13 cellular contexts compared by ENCODE assay signal in the genomic region with DNA sequence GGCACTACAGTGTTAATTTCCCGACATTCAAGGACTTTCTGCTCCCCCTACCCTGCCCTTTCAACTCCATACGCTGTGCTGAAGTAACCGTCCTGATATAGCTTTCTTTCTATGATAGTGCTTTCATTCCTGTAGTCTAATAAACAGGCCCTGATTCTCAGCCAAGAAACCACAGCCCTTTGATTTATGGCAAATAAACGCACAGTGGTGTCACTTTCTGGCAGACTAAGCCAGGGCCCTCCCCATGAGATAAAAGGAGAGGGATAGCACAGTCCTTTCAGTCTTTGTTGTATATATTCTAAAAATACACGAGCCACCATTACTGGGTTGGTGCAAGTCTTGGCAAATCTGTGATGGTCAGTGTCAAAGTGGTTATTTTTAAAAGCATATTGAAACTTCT.
DNase-seq lines count a peak whose midpoint lies in the region; ATAC-seq, FAIRE-seq and TF ChIP-seq lines count a peak whose summit lies in the region.
"Had no signal": no experiment of that assay in that cellular context is flagged by ENCODE, and none has a peak within 500 bp of the region (broad histone marks: within the 10 kb centered on the region; RNA-seq: fewer than 3 reads in every experiment).

No MANE protein-coding gene starts in this region.

- peak overlapping the region; percentile 7 for H3K4me2 ChIP-seq in astrocyte (ENCODE audit: low read length)

- WGBS in psoas muscle, 3 donors, result 24 to 36% (median 25%) methylated on average over 5 of the region's 5 CpGs
- WGBS in esophagus squamous epithelium, 2 donors, result 63 to 66% methylated on average over 5 of the region's 5 CpGs

- H4K20me1 ChIP-seq in astrocyte (ENCODE audit: insufficient read depth, low read length), result no peaks in the 10 kb centered on the region

- no peak overlapping the region for H3K9ac ChIP-seq in astrocyte (ENCODE audit: low read length)

- CTCF ChIA-PET in HEK293T (lab: Yijun Ruan, JAX), result interaction anchor here (1.4 kb wide), 1 partner anchor 16 kb away, joined by 4 read pairs; no protein-coding TSS in a partner anchor

- H3K9me3 Mint-ChIP-seq in astrocyte (ENCODE audit: unreplicated experiment), result no peaks in the 10 kb centered on the region
- H3K9me3 Mint-ChIP-seq: stimulated activated naive CD8-positive, alpha-beta T cell treated with anti-CD3 and anti-CD28 coated beads, Interleukin-15, Interleukin-2, amounts not matched to agents 100 ng/mL and 50 ng/mL, for 24 hours had no signal

- no peak for DNase-seq in HEK293T (ENCODE audit: extremely low spot score)
- peak; percentile 71 for DNase-seq in astrocyte (ENCODE audit: low read depth)
- DNase-seq in left cardiac atrium, result no peak
- no peak for DNase-seq in psoas muscle
- DNase-seq in NK-92 treated with Interleukin-12 subunit alpha and Interleukin-12 subunit beta, amount 100 ng/mL, for 24 hours (lab: John Stamatoyannopoulos, UW), result no peak
- no peak for DNase-seq in esophagus squamous epithelium (lab: John Stamatoyannopoulos, UW)
- no peak for DNase-seq in GDM1 (lab: John Stamatoyannopoulos, UW)
- no peak for DNase-seq in activated T-cell treated with anti-CD3 and anti-CD28 coated beads for 4 hours

- no peaks in the 10 kb centered on the region for H3K79me2 ChIP-seq in astrocyte (ENCODE audit: insufficient read depth, low read length)

- H3K27me3 Mint-ChIP-seq in astrocyte (ENCODE audit: low read depth, unreplicated experiment), result no peaks in the 10 kb centered on the region
- H3K27me3 Mint-ChIP-seq: B cell; stimulated activated naive CD8-positive, alpha-beta T cell treated with anti-CD3 and anti-CD28 coated beads, Interleukin-15, Interleukin-2, amounts not matched to agents 100 ng/mL and 50 ng/mL, for 24 hours had no signal

- H3K4me3 Mint-ChIP-seq in astrocyte (ENCODE audit: unreplicated experiment), result no peak overlapping the region
- H3K4me3 Mint-ChIP-seq: B cell; stimulated activated naive CD8-positive, alpha-beta T cell treated with anti-CD3 and anti-CD28 coated beads, Interleukin-15, Interleukin-2, amounts not matched to agents 100 ng/mL and 50 ng/mL, for 24 hours had no signal

- peaks cover 32% of the 10 kb centered on the region for H3K4me1 ChIP-seq in astrocyte (ENCODE audit: insufficient read depth, low read length)
- peaks cover 13% of the 10 kb centered on the region for H3K4me1 ChIP-seq in psoas muscle
- peaks cover 0 to 19% (median 8%) of the 10 kb centered on the region in 3 donors for H3K4me1 ChIP-seq in esophagus squamous epithelium
- H3K4me1 ChIP-seq: ascending aorta had no signal

- FAIRE-seq in astrocyte (lab: Jason Lieb, UNC), result no peak
- FAIRE-seq: HTR-8/SVneo had no signal

- H2AFZ ChIP-seq in astrocyte (ENCODE audit: low read depth, low read length), result no peak overlapping the region

- no peak overlapping the region for H3K27ac ChIP-seq in astrocyte (ENCODE audit: low read depth, low read length)
- H3K27ac ChIP-seq in psoas muscle, result peak overlapping the region; percentile 64
- H3K27ac ChIP-seq in esophagus squamous epithelium, result peak overlapping the region in 1 of 4 donors; percentile 56
- H3K27ac ChIP-seq: ascending aorta had no signal

- no peaks in the 10 kb centered on the region for H3K9me3 ChIP-seq in astrocyte (ENCODE audit: insufficient read depth, low read depth, low read length)
- H3K9me3 ChIP-seq in psoas muscle, result no peaks in the 10 kb centered on the region
- no peaks in the 10 kb centered on the region for H3K9me3 ChIP-seq in esophagus squamous epithelium
- H3K9me3 ChIP-seq: ascending aorta had no signal

- H3K36me3 ChIP-seq in astrocyte (ENCODE audit: insufficient read depth, low read length) (peaks cover 10% of the 10 kb centered on the region), psoas muscle (ENCODE audit: insufficient read depth in 1 of 2, low read depth in 1 of 2) (peaks cover 0 to 41% of the 10 kb centered on the region in 2 donors), esophagus squamous epithelium (peaks cover 0 to 15% (median 0%) of the 10 kb centered on the region in 3 donors)
- H3K36me3 ChIP-seq: ascending aorta had no signal

- peak overlapping the region; percentile 42 for H3K27ac Mint-ChIP-seq in astrocyte (ENCODE audit: unreplicated experiment)
- H3K27ac Mint-ChIP-seq: B cell; stimulated activated naive CD8-positive, alpha-beta T cell treated with anti-CD3 and anti-CD28 coated beads, Interleukin-15, Interleukin-2, amounts not matched to agents 100 ng/mL and 50 ng/mL, for 24 hours had no signal

- H3K27me3 ChIP-seq in astrocyte (ENCODE audit: insufficient read depth, low read length) (no peaks in the 10 kb centered on the region), psoas muscle (ENCODE audit: insufficient read depth in 3 of 3, low read length in 2 of 3) (no peaks in the 10 kb centered on the region), esophagus squamous epithelium (no peaks in the 10 kb centered on the region)
- H3K27me3 ChIP-seq: ascending aorta had no signal

- no peak for TF ChIP-seq POLR2A in esophagus squamous epithelium (IDR thresholded peaks at IDR 0.05)

- peaks cover 29% of the 10 kb centered on the region for H3K36me3 Mint-ChIP-seq in astrocyte (ENCODE audit: low read depth, unreplicated experiment)

- peaks cover 32% of the 10 kb centered on the region for H3K4me1 Mint-ChIP-seq in astrocyte (ENCODE audit: low read depth, unreplicated experiment)
- H3K4me1 Mint-ChIP-seq: B cell had no signal

- intact Hi-C loops in left cardiac atrium (cut with DNase I) (no loop called here), psoas muscle (cut with DNase I) (no loop called here), esophagus squamous epithelium (cut with DNase I) (no loop called here)

- TF ChIP-seq CTCF in astrocyte (IDR thresholded peaks at IDR 0.05; ENCODE audit: insufficient read depth, low read depth, low read length), result no peak
- no peak for TF ChIP-seq CTCF in psoas muscle (IDR thresholded peaks at IDR 0.05)
- TF ChIP-seq CTCF in esophagus squamous epithelium (IDR thresholded peaks at IDR 0.05), result no peak

- POLR2A ChIA-PET in HEK293T (lab: Yijun Ruan, JAX), result no interaction called here

- H3K4me3 ChIP-seq in astrocyte (ENCODE audit: insufficient read depth, low read depth, low read length), result no peak overlapping the region
- H3K4me3 ChIP-seq in psoas muscle, result no peak overlapping the region
- no peak overlapping the region for H3K4me3 ChIP-seq in esophagus squamous epithelium
- H3K4me3 ChIP-seq: ascending aorta had no signal

- ATAC-seq in left cardiac atrium (peak; percentile 13 to 40), psoas muscle (peak; percentile 42 to 88 (median 78))
- ATAC-seq: HCT116 had no signal

TF ChIP-seq in HEK293T, 16 proteins besides CTCF, POLR2A, EP300 and RAD21:
- no peak for TF ChIP-seq TARDBP (IDR thresholded peaks at IDR 0.05)
- no peak for TF ChIP-seq SP1 (IDR thresholded peaks at IDR 0.05)
- no peak for TF ChIP-seq ELF4 (IDR thresholded peaks at IDR 0.05)
- TF ChIP-seq LEF1 (IDR thresholded peaks at IDR 0.05; ENCODE audit: borderline replicate concordance), result no peak
- TF ChIP-seq FOXK2 (IDR thresholded peaks at IDR 0.05), result no peak
- TF ChIP-seq, protein P1, sequence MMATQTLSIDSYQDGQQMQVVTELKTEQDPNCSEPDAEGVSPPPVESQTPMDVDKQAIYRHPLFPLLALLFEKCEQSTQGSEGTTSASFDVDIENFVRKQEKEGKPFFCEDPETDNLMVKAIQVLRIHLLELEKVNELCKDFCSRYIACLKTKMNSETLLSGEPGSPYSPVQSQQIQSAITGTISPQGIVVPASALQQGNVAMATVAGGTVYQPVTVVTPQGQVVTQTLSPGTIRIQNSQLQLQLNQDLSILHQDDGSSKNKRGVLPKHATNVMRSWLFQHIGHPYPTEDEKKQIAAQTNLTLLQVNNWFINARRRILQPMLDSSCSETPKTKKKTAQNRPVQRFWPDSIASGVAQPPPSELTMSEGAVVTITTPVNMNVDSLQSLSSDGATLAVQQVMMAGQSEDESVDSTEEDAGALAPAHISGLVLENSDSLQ (IDR thresholded peaks at IDR 0.05), result peak; percentile 60
- TF ChIP-seq L3MBTL2 (conservative IDR thresholded peaks at IDR 0.05), result no peak
